ENCODE assay signal across 27 cellular contexts in the genomic region with DNA sequence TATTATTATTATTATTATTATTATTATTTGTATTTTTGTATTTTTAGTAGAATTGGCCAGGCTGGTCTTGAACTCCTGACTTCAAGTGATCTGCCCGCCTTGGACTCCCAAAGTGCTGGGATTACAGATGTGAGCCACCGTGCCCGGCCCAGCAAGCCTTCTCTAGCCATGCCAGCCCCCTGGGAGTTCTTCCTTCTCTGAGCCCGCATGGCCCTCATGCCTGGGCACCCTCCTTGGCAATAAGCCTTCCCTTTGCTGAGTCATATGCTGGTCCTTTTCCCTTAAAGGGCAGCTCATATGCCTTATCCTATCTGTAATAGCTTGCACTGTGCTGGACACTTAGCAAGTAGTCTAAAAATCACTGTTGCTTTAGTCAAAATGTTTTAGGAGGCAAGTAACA. TPM values are rescaled to one million over a fixed set of nuclear protein-coding genes. Genes with fewer than 3 reads are reported as not detected.
DNase-seq lines count a peak whose midpoint lies in the region; ATAC-seq, FAIRE-seq and TF ChIP-seq lines count a peak whose summit lies in the region.
"Had no signal": no experiment of that assay in that cellular context is flagged by ENCODE, and none has a peak within 500 bp of the region (broad histone marks: within the 10 kb centered on the region; RNA-seq: fewer than 3 reads in every experiment).

No MANE protein-coding gene starts in this region.

- H3K36me3 ChIP-seq in IMR-90 (ENCODE audit: control insufficient read depth, insufficient read depth, low read length), result no peaks in the 10 kb centered on the region
- H3K36me3 ChIP-seq in keratinocyte (ENCODE audit: control insufficient read depth in 2 of 2, extremely low read depth in 1 of 2, insufficient read depth in 2 of 2, low read length in 2 of 2), result no peaks in the 10 kb centered on the region
- H3K36me3 ChIP-seq: adrenal gland, esophagus squamous epithelium, heart right ventricle, neutrophil, right atrium auricular region, SJCRH30, WERI-Rb-1 had no signal

- H4K91ac ChIP-seq in IMR-90 (ENCODE audit: insufficient read depth, low read depth, low read length), result no peak overlapping the region

- in situ Hi-C loops in IMR-90 (cut with MboI; ENCODE audit: low sequenced_read_pairs), result no loop called here

- no peaks in the 10 kb centered on the region for H3K79me2 ChIP-seq in keratinocyte (ENCODE audit: control insufficient read depth, insufficient read depth, low read length)

- WGBS in IMR-90 (ENCODE audit: extremely low coverage in 2 of 2, insufficient read length in 1 of 2), 2 experiments, result 52% methylated on average over 2 of the region's 4 CpGs; no CpG with 5 or more reads in 1 of the 2 experiments

- peaks cover 6% of the 10 kb centered on the region; the same call in 1 of the 2 replicates for H3K4me1 ChIP-seq in IMR-90 (ENCODE audit: control insufficient read depth, insufficient read depth, low read length)
- H3K4me1 ChIP-seq in keratinocyte (ENCODE audit: control insufficient read depth, extremely low read depth, insufficient read depth, low read length), result peaks cover 15% of the 10 kb centered on the region
- H3K4me1 ChIP-seq: adrenal gland had no signal

- FAIRE-seq in keratinocyte (lab: Jason Lieb, UNC) (peak; percentile 9), D721Med (lab: Jason Lieb, UNC) (no peak)
- FAIRE-seq: G401.6, K562 had no signal

- intact Hi-C loops in IMR-90 (cut with micrococcal nuclease), result no loop called here

- BruUV-seq in IMR-90 (replicated peaks; lab: Mats Ljungman, UMichigan), result no TSS peak

- no peaks in the 10 kb centered on the region for H3K79me1 ChIP-seq in IMR-90 (ENCODE audit: low read depth in 1 of 2, low read length in 2 of 2)

- no peak overlapping the region for H2AFZ ChIP-seq in IMR-90 (replicated peaks; ENCODE audit: low read length, poor library complexity)
- no peak overlapping the region for H2AFZ ChIP-seq in keratinocyte (ENCODE audit: control insufficient read depth, low read length)

- no peak overlapping the region for H3K4me3 Mint-ChIP-seq in chondrocyte (ENCODE audit: unreplicated experiment)
- H3K4me3 Mint-ChIP-seq: activated CD4-positive, alpha-beta memory T cell treated with anti-CD3 and anti-CD28 coated beads for 36 hours; T-helper 17 cell had no signal

- H3K36me3 Mint-ChIP-seq in chondrocyte (ENCODE audit: low read depth), result no peaks in the 10 kb centered on the region
- H3K36me3 Mint-ChIP-seq: activated CD4-positive, alpha-beta memory T cell treated with anti-CD3 and anti-CD28 coated beads for 36 hours had no signal

- no peak overlapping the region for H2AK5ac ChIP-seq in IMR-90 (ENCODE audit: low read depth, low read length)

- H3K23ac ChIP-seq in IMR-90 (ENCODE audit: low read depth, low read length), result no peak overlapping the region

- dilution Hi-C loops in IMR-90 (cut with HindIII; ENCODE audit: low sequenced_read_pairs, unreplicated experiment), result no loop called here
- dilution Hi-C loops in keratinocyte (cut with MboI; ENCODE audit: extremely low pct_ligation_motif_present, low sequenced_read_pairs), result loop anchor here (25.0 kb wide), 1 partner anchor 198 kb away; no protein-coding TSS in a partner anchor

- H2AK9ac ChIP-seq in IMR-90 (replicated peaks; ENCODE audit: low read depth, low read length, poor library complexity), result no peak overlapping the region

- H4K8ac ChIP-seq in IMR-90 (ENCODE audit: low read depth in 2 of 2, low read length in 2 of 2), result no peak overlapping the region

- no peak overlapping the region for H3K4me3 ChIP-seq in IMR-90 (ENCODE audit: insufficient read depth, low read depth, low read length)
- no peak overlapping the region for H3K4me3 ChIP-seq in keratinocyte (ENCODE audit: control insufficient read depth in 2 of 3, extremely low read depth in 1 of 3, insufficient read depth in 2 of 3, low read depth in 1 of 3, low read length in 3 of 3)
- H3K4me3 ChIP-seq: adrenal gland, esophagus squamous epithelium, heart right ventricle, K562, right atrium auricular region, SJCRH30 had no signal

- no peak for TF ChIP-seq POLR2A in IMR-90 (IDR thresholded peaks at IDR 0.05; ENCODE audit: low read depth, low read length)

- no peaks in the 10 kb centered on the region for H3K9me3 Mint-ChIP-seq in chondrocyte (ENCODE audit: low read depth)
- H3K9me3 Mint-ChIP-seq: activated CD4-positive, alpha-beta memory T cell treated with anti-CD3 and anti-CD28 coated beads for 36 hours had no signal

- H4K5ac ChIP-seq in IMR-90 (ENCODE audit: low read depth, low read length), result no peak overlapping the region

- H2BK20ac ChIP-seq in IMR-90 (ENCODE audit: low read depth, low read length), result no peak overlapping the region

- H3K56ac ChIP-seq in IMR-90 (ENCODE audit: extremely low read depth, insufficient read depth, low read length), result no peak overlapping the region

- H3K9me1 ChIP-seq in IMR-90 (ENCODE audit: insufficient read depth, low read length) (peaks cover 2% of the 10 kb centered on the region; the same call in 1 of the 2 replicates), keratinocyte (ENCODE audit: control insufficient read depth, extremely low read depth, insufficient read depth, low read length) (no peaks in the 10 kb centered on the region)

- H2BK15ac ChIP-seq in IMR-90 (ENCODE audit: low read depth, low read length), result no peak overlapping the region

- H3K4ac ChIP-seq in IMR-90 (ENCODE audit: low read depth, low read length), result no peak overlapping the region

- H3K4me2 ChIP-seq in IMR-90 (ENCODE audit: low read depth, low read length), result no peak overlapping the region
- H3K4me2 ChIP-seq in keratinocyte (ENCODE audit: control insufficient read depth, extremely low read depth, insufficient read depth, low read depth, low read length), result no peak overlapping the region

- no peak overlapping the region for H3K9ac ChIP-seq in IMR-90 (ENCODE audit: low read depth, low read length)
- H3K9ac ChIP-seq in keratinocyte (ENCODE audit: control insufficient read depth, extremely low read depth, insufficient read depth, low read length), result no peak overlapping the region

- TF ChIP-seq CTCF in IMR-90 (conservative IDR thresholded peaks at IDR 0.05; ENCODE audit: low read depth, low read length) (no peak), keratinocyte (optimal IDR thresholded peaks at IDR 0.05 in 1 of 3, IDR thresholded peaks at IDR 0.05 in 1 of 3, conservative IDR thresholded peaks at IDR 0.05 in 1 of 3; ENCODE audit: extremely low read depth in 1 of 3, insufficient read depth in 2 of 3, low read length in 3 of 3) (no peak), chondrocyte (IDR thresholded peaks at IDR 0.05) (no peak), D721Med (IDR thresholded peaks at IDR 0.05; ENCODE audit: insufficient read depth, missing control alignments) (no peak)

- H3K14ac ChIP-seq in IMR-90 (replicated peaks; ENCODE audit: low read depth, low read length), result no peak overlapping the region

- no peaks in the 10 kb centered on the region for H3K9me3 ChIP-seq in IMR-90 (ENCODE audit: control insufficient read depth, insufficient read depth, low read length)
- H3K9me3 ChIP-seq in keratinocyte (ENCODE audit: control insufficient read depth, low read depth, low read length), result no peaks in the 10 kb centered on the region
- H3K9me3 ChIP-seq: adrenal gland, esophagus squamous epithelium, heart right ventricle, neutrophil, right atrium auricular region, SJCRH30 had no signal

- ATAC-seq in IMR-90 (ENCODE audit: low read depth) (peak; percentile 41; the same call in 1 of the 2 replicates), HG03460 (IDR thresholded peaks at IDR 0.05; ENCODE audit: unreplicated experiment) (no peak)
- ATAC-seq: K562, T-helper 17 cell had no signal

- H3K27ac Mint-ChIP-seq in chondrocyte (ENCODE audit: unreplicated experiment), result no peak overlapping the region
- H3K27ac Mint-ChIP-seq: activated CD4-positive, alpha-beta memory T cell treated with anti-CD3 and anti-CD28 coated beads for 36 hours; T-helper 17 cell had no signal

- no peaks in the 10 kb centered on the region for H3K27me3 Mint-ChIP-seq in chondrocyte (ENCODE audit: low read depth)
- H3K27me3 Mint-ChIP-seq: activated CD4-positive, alpha-beta memory T cell treated with anti-CD3 and anti-CD28 coated beads for 36 hours; T-helper 17 cell had no signal

- H3K27me3 ChIP-seq in IMR-90 (ENCODE audit: control insufficient read depth, insufficient read depth, low read length), result no peaks in the 10 kb centered on the region
- no peaks in the 10 kb centered on the region for H3K27me3 ChIP-seq in keratinocyte (ENCODE audit: control insufficient read depth, extremely low read depth, insufficient read depth, low read length)
- H3K27me3 ChIP-seq: adrenal gland, esophagus squamous epithelium, heart right ventricle, right atrium auricular region, SJCRH30 had no signal

- H3K27ac ChIP-seq in IMR-90 (ENCODE audit: insufficient read depth, low read length) (no peak overlapping the region), keratinocyte (ENCODE audit: control insufficient read depth, insufficient read depth, low read length) (no peak overlapping the region)
- H3K27ac ChIP-seq: adrenal gland, C4-2B, esophagus squamous epithelium, heart right ventricle, neutrophil, right atrium auricular region, SJCRH30, WERI-Rb-1 had no signal

- H3K4me1 Mint-ChIP-seq in chondrocyte (ENCODE audit: low read depth), result peaks cover 22% of the 10 kb centered on the region
- H3K4me1 Mint-ChIP-seq: T-helper 17 cell had no signal

- DNase-seq in A172 (ENCODE audit: low spot score) (peak; percentile 23), IMR-90 (peak; percentile 20), astrocyte of the hippocampus (ENCODE audit: low read depth, low spot score) (peak; percentile 52), keratinocyte (ENCODE audit: low read depth, low spot score) (no peak), chondrocyte (ENCODE audit: low spot score) (no peak), LoVo (ENCODE audit: low spot score) (no peak), D721Med (ENCODE audit: insufficient read length, low spot score) (no peak)
- DNase-seq: activated CD4-positive, alpha-beta memory T cell treated with anti-CD3 and anti-CD28 coated beads for 36 hours; activated gamma-delta T cell; central memory CD4-positive, alpha-beta T cell; esophagus squamous epithelium; heart right ventricle; NCI-H187 treated with DMSO at 0.1 percent for 48 hours; NCI-H82; OCI-M1; SJCRH30; T-helper 17 cell; WERI-Rb-1 had no signal

- TF ChIP-seq RAD21 in IMR-90 (IDR thresholded peaks at IDR 0.05; ENCODE audit: low read length), result no peak

- H4K20me1 ChIP-seq in IMR-90 (ENCODE audit: insufficient read depth, low read length), result no peaks in the 10 kb centered on the region
- H4K20me1 ChIP-seq in keratinocyte (ENCODE audit: control insufficient read depth, extremely low read depth, insufficient read depth, low read length), result no peaks in the 10 kb centered on the region

- CTCF ChIA-PET in IMR-90 (lab: Yijun Ruan, JAX), result no interaction called here

- POLR2A ChIA-PET in IMR-90 (lab: Charles Lee; ENCODE audit: unreplicated experiment), result no interaction called here

- no peak overlapping the region for H3K18ac ChIP-seq in IMR-90 (ENCODE audit: low read depth, low read length)

- no peak overlapping the region for H2BK5ac ChIP-seq in IMR-90 (ENCODE audit: low read depth, low read length, poor library complexity, severe bottlenecking)

- H2BK120ac ChIP-seq in IMR-90 (ENCODE audit: low read depth, low read length), result no peak overlapping the region

RNA-seq across cellular contexts. Expression of a gene that starts 8.5 kb away (rescaled TPM):
- total RNA-seq in A172 (2014; rRNA removed; shearing (Covaris generic)), result 10.9 and 11.7 TPM in 2 replicates
- total RNA-seq in IMR-90 (2012; rRNA removed) (12.5 and 14.0 TPM in 2 replicates), chondrocyte (158 to 249 TPM (median 159 TPM) in 3 replicates)
- polyA plus RNA-seq in IMR-90 (2012; rRNA removed) (54.2 and 62.7 TPM in 2 replicates), keratinocyte (44.6 to 114 TPM (median 74.5 TPM) in 3 replicates)
- polyA plus RNA-seq in IMR-90 (2012; cell fraction: cytosol; rRNA removed), result 30.4 and 44.0 TPM in 2 replicates
- 13.3 and 30.2 TPM in 2 replicates for polyA plus RNA-seq in IMR-90 (2012; cell fraction: nucleus; rRNA removed; ENCODE audit: low replicate concordance)
- 12.2 TPM for polyA plus RNA-seq in keratinocyte (2011; ENCODE audit: low read depth)
- 49.2 and 113 TPM in 2 replicates for polyA plus RNA-seq in keratinocyte (2011; cell fraction: cytosol; rRNA removed)
- 38.6 and 46.1 TPM in 2 replicates for polyA plus RNA-seq in keratinocyte (2011; cell fraction: nucleus; rRNA removed)
- polyA plus RNA-seq in keratinocyte (2012; ENCODE audit: low replicate concordance), result 65.3 and 97.4 TPM in 2 replicates
- 120 to 212 TPM (median 132 TPM) in 3 replicates for polyA minus RNA-seq in keratinocyte
- polyA minus RNA-seq in keratinocyte (2011; cell fraction: cytosol; rRNA and poly(A)+ RNA removed), result 77.5 TPM
- 20.6 and 27.1 TPM in 2 replicates for polyA minus RNA-seq in keratinocyte (2011; cell fraction: nucleus; rRNA and poly(A)+ RNA removed)

RNA-seq across cellular contexts. Expression of a gene that starts 29.0 kb away (rescaled TPM):
- not detected in 2 replicates for total RNA-seq in A172 (2014; rRNA removed; shearing (Covaris generic))
- total RNA-seq in IMR-90 (2012; rRNA removed) (not detected in 2 replicates), chondrocyte (not detected in 3 replicates)
- polyA plus RNA-seq in IMR-90 (2012; rRNA removed) (not detected in 2 replicates), keratinocyte (not detected in 3 replicates)
- polyA plus RNA-seq in IMR-90 (2012; cell fraction: cytosol; rRNA removed), result not detected in 2 replicates
- polyA plus RNA-seq in IMR-90 (2012; cell fraction: nucleus; rRNA removed; ENCODE audit: low replicate concordance), result 0.08 TPM in 1 of 2 replicates, not detected in the other
- not detected for polyA plus RNA-seq in keratinocyte (2011; ENCODE audit: low read depth)
- not detected in 2 replicates for polyA plus RNA-seq in keratinocyte (2011; cell fraction: cytosol; rRNA removed)
- polyA plus RNA-seq in keratinocyte (2011; cell fraction: nucleus; rRNA removed), result not detected in 2 replicates
- not detected in 2 replicates for polyA plus RNA-seq in keratinocyte (2012; ENCODE audit: low replicate concordance)
- polyA minus RNA-seq in keratinocyte, result not detected in 3 replicates
- not detected for polyA minus RNA-seq in keratinocyte (2011; cell fraction: cytosol; rRNA and poly(A)+ RNA removed)
- not detected in 2 replicates for polyA minus RNA-seq in keratinocyte (2011; cell fraction: nucleus; rRNA and poly(A)+ RNA removed)
- total RNA-seq: A673, adrenal gland, esophagus squamous epithelium, heart right ventricle, K562, liver, right atrium auricular region, SJCRH30 had no signal
- polyA plus RNA-seq: adrenal gland, heart right ventricle, K562, liver had no signal

Comparison
In these comparisons a context has a peak if more than half of its experiments do, and no peak if none do; other contexts are left out.
1. DNase-seq: peak in A172 (single experiment), IMR-90 (single experiment) and astrocyte of the hippocampus (single experiment); none in keratinocyte (single experiment), chondrocyte (single experiment), LoVo (single experiment) and D721Med (single experiment).
2. RNA of a gene that starts 8.5 kb away (total RNA-seq): 158 to 249 TPM in chondrocyte; 12.5 to 14.0 TPM in IMR-90 and 10.9 to 11.7 TPM in A172; every median in the first group is over 10 times any median in the second.